In the genomic region with DNA sequence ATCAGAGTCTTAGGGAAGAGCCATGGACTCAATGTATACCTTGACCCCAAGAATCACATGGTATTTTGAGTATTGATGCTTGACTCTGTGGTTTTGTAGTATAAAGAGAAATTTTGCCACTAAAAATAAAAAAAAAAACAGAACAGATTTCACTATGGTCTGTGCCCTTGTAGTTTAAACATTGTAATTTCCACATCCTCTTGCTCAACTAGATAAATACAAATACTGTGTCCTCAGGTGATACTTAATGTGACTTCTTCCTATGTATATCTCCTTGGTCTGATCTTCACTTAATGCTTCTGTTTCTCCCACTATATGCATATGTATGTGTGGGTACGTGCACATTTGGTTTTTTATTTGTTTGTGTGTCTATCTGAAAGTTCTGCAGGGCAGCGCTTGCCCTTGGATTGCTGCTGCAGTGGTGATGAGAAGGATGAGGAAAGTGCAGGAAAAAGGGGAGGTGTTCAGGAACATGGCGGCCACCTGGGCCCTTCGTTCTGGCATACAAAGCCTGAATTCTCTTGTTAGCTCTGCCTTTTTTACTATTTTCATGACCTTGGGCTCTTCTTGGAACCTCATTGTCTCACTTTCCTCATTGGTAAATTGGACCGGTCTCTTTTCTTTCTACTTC, we compare ENCODE assay signal across 17 cellular contexts.
A peak's percentile ranks its signal among the peaks of the same experiment; 100 is the strongest.
DNase-seq lines count a peak whose midpoint lies in the region; ATAC-seq and TF ChIP-seq lines count a peak whose summit lies in the region.
"Had no signal": no experiment of that assay in that cellular context is flagged by ENCODE, and none has a peak within 500 bp of the region (broad histone marks: within the 10 kb centered on the region; RNA-seq: fewer than 3 reads in every experiment).

No MANE protein-coding gene starts in this region.

- peaks cover 24% of the 10 kb centered on the region for H3K4me1 Mint-ChIP-seq in activated CD4-positive, alpha-beta T cell treated with anti-CD3 and anti-CD28 coated beads for 36 hours
- peaks cover 41% of the 10 kb centered on the region for H3K4me1 Mint-ChIP-seq in activated CD4-positive, alpha-beta T cell treated with anti-CD3 and anti-CD28 coated beads, Interleukin-2, amount 10 ng/mL, durations not matched to agents 7 days and 5 days
- H3K4me1 Mint-ChIP-seq in neural progenitor cell, result no peaks in the 10 kb centered on the region

- 80 to 87% methylated on average over 5 of the region's 5 CpGs for WGBS in heart right ventricle, 2 donors

- no peaks in the 10 kb centered on the region for H3K36me3 Mint-ChIP-seq in activated CD4-positive, alpha-beta T cell treated with anti-CD3 and anti-CD28 coated beads for 36 hours (ENCODE audit: low read depth)
- H3K36me3 Mint-ChIP-seq in activated CD4-positive, alpha-beta T cell treated with anti-CD3 and anti-CD28 coated beads, Interleukin-2, amount 10 ng/mL, durations not matched to agents 7 days and 5 days (ENCODE audit: low read depth), result peaks cover 9% of the 10 kb centered on the region
- H3K36me3 Mint-ChIP-seq in neural progenitor cell, result no peaks in the 10 kb centered on the region
- H3K36me3 Mint-ChIP-seq: CD4-positive, CD25-positive, alpha-beta regulatory T cell had no signal

- no peak for ATAC-seq in activated CD4-positive, alpha-beta T cell treated with anti-CD3 and anti-CD28 coated beads for 36 hours
- ATAC-seq in heart right ventricle (no peak), Right ventricle myocardium superior (ENCODE audit: poor library complexity) (no peak)

- peaks cover 3% of the 10 kb centered on the region for H3K27me3 Mint-ChIP-seq in activated CD4-positive, alpha-beta T cell treated with anti-CD3 and anti-CD28 coated beads for 36 hours
- H3K27me3 Mint-ChIP-seq in activated CD4-positive, alpha-beta T cell treated with anti-CD3 and anti-CD28 coated beads, Interleukin-2, amount 10 ng/mL, durations not matched to agents 7 days and 5 days, result peaks cover 5% of the 10 kb centered on the region
- H3K27me3 Mint-ChIP-seq in neural progenitor cell (ENCODE audit: insufficient read depth, low read depth), result no peaks in the 10 kb centered on the region

- intact Hi-C loops in activated CD4-positive, alpha-beta T cell treated with anti-CD3 and anti-CD28 coated beads for 36 hours (cut with DNase I, micrococcal nuclease), result loop anchor here in 1 of 2 experiments (5.0 kb wide), 1 partner anchor 339 kb away; no protein-coding TSS in a partner anchor
- intact Hi-C loops in heart right ventricle (cut with DNase I), result loop anchor here in 5 of 10 donors (5.0 to 10.0 kb wide), 7 partner anchors 46 to 389 kb away; no protein-coding TSS in a partner anchor
- intact Hi-C loops in Right ventricle myocardium superior (cut with DNase I), result loop anchor here (10.0 kb wide), 1 partner anchor 46 kb away; no protein-coding TSS in a partner anchor

- H3F3A ChIP-seq in neural progenitor cell (ENCODE audit: low read depth), result no peaks in the 10 kb centered on the region

- peak overlapping the region; percentile 20 for H3K27ac Mint-ChIP-seq in activated CD4-positive, alpha-beta T cell treated with anti-CD3 and anti-CD28 coated beads for 36 hours
- H3K27ac Mint-ChIP-seq in activated CD4-positive, alpha-beta T cell treated with anti-CD3 and anti-CD28 coated beads, Interleukin-2, amount 10 ng/mL, durations not matched to agents 7 days and 5 days, result no peak overlapping the region
- H3K27ac Mint-ChIP-seq in neural progenitor cell, result peak overlapping the region; percentile 4
- H3K27ac Mint-ChIP-seq: H9 had no signal

- H3K4me3 ChIP-seq in heart right ventricle (no peak overlapping the region), neural progenitor cell (no peak overlapping the region)
- H3K4me3 ChIP-seq: BLaER1 treated with 17β-estradiol and CSF1 and Interleukin-3, amounts not matched to agents 10 nM and 100 nM had no signal

- CTCF ChIA-PET in activated CD4-positive, alpha-beta T cell treated with anti-CD3 and anti-CD28 coated beads for 36 hours (lab: Charles Lee), result interaction anchor here (0.8 to 2.9 kb wide), 4 partner anchors 10 to 677 kb away, joined by 3 to 7 read pairs (median 4); no protein-coding TSS in a partner anchor
- CTCF ChIA-PET in activated CD4-positive, alpha-beta T cell treated with anti-CD3 and anti-CD28 coated beads, Interleukin-2, amount 10 ng/mL, durations not matched to agents 7 days and 5 days (lab: Charles Lee), result interaction anchor here (0.6 to 1.4 kb wide), 3 partner anchors 9 to 126 kb away, joined by 4 read pairs; no protein-coding TSS in a partner anchor

- H2AFZ ChIP-seq in neural progenitor cell (replicated peaks), result no peak overlapping the region

- POLR2A ChIA-PET in activated CD4-positive, alpha-beta T cell treated with anti-CD3 and anti-CD28 coated beads for 36 hours (lab: Charles Lee), result no interaction called here
- POLR2A ChIA-PET in activated CD4-positive, alpha-beta T cell treated with anti-CD3 and anti-CD28 coated beads, Interleukin-2, amount 10 ng/mL, durations not matched to agents 7 days and 5 days (lab: Charles Lee), result no interaction called here

- H3K9me3 Mint-ChIP-seq in activated CD4-positive, alpha-beta T cell treated with anti-CD3 and anti-CD28 coated beads for 36 hours (ENCODE audit: low read depth), result no peaks in the 10 kb centered on the region
- H3K9me3 Mint-ChIP-seq in activated CD4-positive, alpha-beta T cell treated with anti-CD3 and anti-CD28 coated beads, Interleukin-2, amount 10 ng/mL, durations not matched to agents 7 days and 5 days, result peaks cover 3% of the 10 kb centered on the region
- no peaks in the 10 kb centered on the region for H3K9me3 Mint-ChIP-seq in neural progenitor cell
- H3K9me3 Mint-ChIP-seq: H9 had no signal

- H3K9ac ChIP-seq in neural progenitor cell, result no peak overlapping the region
- H3K9ac ChIP-seq: BLaER1 treated with 17β-estradiol and CSF1 and Interleukin-3, amounts not matched to agents 10 nM and 100 nM had no signal

- H3K79me2 ChIP-seq in neural progenitor cell (ENCODE audit: low read depth), result no peaks in the 10 kb centered on the region

- H3K27me3 ChIP-seq in heart right ventricle (no peaks in the 10 kb centered on the region), neural progenitor cell (no peaks in the 10 kb centered on the region)
- H3K27me3 ChIP-seq: BLaER1 treated with 17β-estradiol and CSF1 and Interleukin-3, amounts not matched to agents 10 nM and 100 nM had no signal

- H3K9me3 ChIP-seq in heart right ventricle, result no peaks in the 10 kb centered on the region
- no peaks in the 10 kb centered on the region for H3K9me3 ChIP-seq in neural progenitor cell (ENCODE audit: low read depth)

- no peak overlapping the region for H3K4me2 ChIP-seq in neural progenitor cell

- no peak for TF ChIP-seq CTCF in heart right ventricle (IDR thresholded peaks at IDR 0.05)
- TF ChIP-seq CTCF in neural progenitor cell (IDR thresholded peaks at IDR 0.05), result no peak

- H3K27ac ChIP-seq in heart right ventricle, result peak overlapping the region in 8 of 10 donors; percentile 23 to 68 (median 36)
- H3K27ac ChIP-seq in neural progenitor cell, result no peak overlapping the region
- H3K27ac ChIP-seq: 22Rv1; BLaER1 treated with 17β-estradiol and CSF1 and Interleukin-3, amounts not matched to agents 10 nM and 100 nM had no signal

- H4K20me1 ChIP-seq in neural progenitor cell (ENCODE audit: low read depth), result no peaks in the 10 kb centered on the region
- H4K20me1 ChIP-seq: BLaER1 treated with 17β-estradiol and CSF1 and Interleukin-3, amounts not matched to agents 10 nM and 100 nM had no signal

- no peak overlapping the region for H3K4me3 Mint-ChIP-seq in activated CD4-positive, alpha-beta T cell treated with anti-CD3 and anti-CD28 coated beads for 36 hours
- H3K4me3 Mint-ChIP-seq in activated CD4-positive, alpha-beta T cell treated with anti-CD3 and anti-CD28 coated beads, Interleukin-2, amount 10 ng/mL, durations not matched to agents 7 days and 5 days, result no peak overlapping the region
- H3K4me3 Mint-ChIP-seq in neural progenitor cell, result no peak overlapping the region
- H3K4me3 Mint-ChIP-seq: CD4-positive, CD25-positive, alpha-beta regulatory T cell; H9 had no signal

- DNase-seq in activated CD4-positive, alpha-beta T cell treated with anti-CD3 and anti-CD28 coated beads for 36 hours, result no peak
- no peak for DNase-seq in activated CD4-positive, alpha-beta T cell treated with anti-CD3 and anti-CD28 coated beads, Interleukin-2, amount 10 ng/mL, durations not matched to agents 7 days and 5 days
- no peak for DNase-seq in heart right ventricle
- no peak for DNase-seq in Right ventricle myocardium superior
- DNase-seq in DMS53 treated with DMSO at 0.1 percent for 48 hours (lab: John Stamatoyannopoulos, UW; ENCODE audit: unreplicated experiment), result peak; percentile 23
- DNase-seq in neural progenitor cell (ENCODE audit: low spot score), result no peak
- no peak for DNase-seq in NCI-H748 (lab: John Stamatoyannopoulos, UW; ENCODE audit: unreplicated experiment)
- DNase-seq in DMS153 treated with DMSO at 0.1 percent for 48 hours (lab: John Stamatoyannopoulos, UW; ENCODE audit: unreplicated experiment), result no peak
- DNase-seq: AML-193; CD4-positive, CD25-positive, alpha-beta regulatory T cell; DMS79 treated with DMSO at 0.1 percent for 48 hours; GDM1; GOT3; H9; IMR-90 had no signal

- no peaks in the 10 kb centered on the region for H3K36me3 ChIP-seq in heart right ventricle
- H3K36me3 ChIP-seq in neural progenitor cell, result no peaks in the 10 kb centered on the region
- H3K36me3 ChIP-seq: BLaER1 treated with 17β-estradiol and CSF1 and Interleukin-3, amounts not matched to agents 10 nM and 100 nM had no signal

- H3K4me1 ChIP-seq in heart right ventricle (peaks cover 0 to 23% (median 8%) of the 10 kb centered on the region in 9 donors), neural progenitor cell (no peaks in the 10 kb centered on the region)
